Comparison of ENCODE assay signal across 1 cellular context in the genomic region with DNA sequence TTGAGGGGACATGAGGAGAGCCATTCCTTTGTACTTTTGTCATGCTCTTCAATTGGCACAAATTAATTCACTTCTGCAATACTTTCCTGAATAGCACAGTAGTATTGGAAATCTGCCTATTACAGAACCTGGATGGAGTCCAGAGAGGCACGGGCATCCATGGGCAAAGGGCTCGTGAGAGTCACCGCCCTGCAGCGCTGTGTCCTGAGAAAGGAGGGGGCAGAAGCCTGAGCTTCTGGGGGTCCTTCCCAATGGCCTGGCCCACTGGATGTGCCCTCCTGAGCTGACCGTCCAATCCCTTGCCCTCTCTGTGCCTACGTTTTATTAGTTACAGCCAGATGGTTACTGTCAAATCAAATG.
TF ChIP-seq lines count a peak whose summit lies in the region.

No MANE protein-coding gene starts in this region.

TF ChIP-seq in HepG2, 621 proteins besides CTCF, POLR2A, EP300 and RAD21:
- TF ChIP-seq ZNF501 (CRISPR knock-in tag; IDR thresholded peaks at IDR 0.05) (no peak), ZNF605 (CRISPR knock-in tag; IDR thresholded peaks at IDR 0.05) (no peak), SALL1 (CRISPR knock-in tag; IDR thresholded peaks at IDR 0.05) (peak; percentile 22; the same call in 1 of the 2 replicates), TOPORS (CRISPR knock-in tag; IDR thresholded peaks at IDR 0.05) (0 out of 2 replicates have a peak, but pooled peaks have one; percentile 30), HNRNPK (IDR thresholded peaks at IDR 0.05; ENCODE audit: low read depth, low read length, poor library complexity, severe bottlenecking) (no peak)
- TF ChIP-seq, protein P1, sequence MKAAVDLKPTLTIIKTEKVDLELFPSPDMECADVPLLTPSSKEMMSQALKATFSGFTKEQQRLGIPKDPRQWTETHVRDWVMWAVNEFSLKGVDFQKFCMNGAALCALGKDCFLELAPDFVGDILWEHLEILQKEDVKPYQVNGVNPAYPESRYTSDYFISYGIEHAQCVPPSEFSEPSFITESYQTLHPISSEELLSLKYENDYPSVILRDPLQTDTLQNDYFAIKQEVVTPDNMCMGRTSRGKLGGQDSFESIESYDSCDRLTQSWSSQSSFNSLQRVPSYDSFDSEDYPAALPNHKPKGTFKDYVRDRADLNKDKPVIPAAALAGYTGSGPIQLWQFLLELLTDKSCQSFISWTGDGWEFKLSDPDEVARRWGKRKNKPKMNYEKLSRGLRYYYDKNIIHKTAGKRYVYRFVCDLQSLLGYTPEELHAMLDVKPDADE (CRISPR knock-in tag; IDR thresholded peaks at IDR 0.05): no peak
